Comparison of ENCODE assay signal across 8 cellular contexts in genomic region chr16:29973384-29974246, GRCh38. TPM values are rescaled to one million over a fixed set of nuclear protein-coding genes. Genes with fewer than 3 reads are reported as not detected.
DNase-seq lines count a peak whose midpoint lies in the region; ATAC-seq and TF ChIP-seq lines count a peak whose summit lies in the region.

TSS of gene TAOK2 (plus strand) at chr16:29973868. CDS start at chr16:29977773, 3,905 bp downstream.

- peak within 1 kb of the TSS; percentile 74 for H3K27ac ChIP-seq in colonic mucosa

- peak within 1 kb of the TSS; percentile 92 to 96 for H3K9ac ChIP-seq in colonic mucosa (ENCODE audit: low read depth in 2 of 2, low read length in 2 of 2)

- peak; percentile 92 for ATAC-seq in GM19351 (IDR thresholded peaks at IDR 0.05; ENCODE audit: unreplicated experiment)
- ATAC-seq in HG03521 (IDR thresholded peaks at IDR 0.05; ENCODE audit: unreplicated experiment) = peak; percentile 95
- ATAC-seq in left colon = peak; percentile 96

- DNase-seq in C1 segment of cervical spinal cord (lab: John Stamatoyannopoulos, UW) = peak; percentile 79 to 100 (median 99)
- peak; percentile 99 for DNase-seq in NCI-H69 (lab: John Stamatoyannopoulos, UW)
- peak; percentile 99 for DNase-seq in activated CD4-positive, alpha-beta T cell treated with anti-CD3 and anti-CD28 coated beads, Interleukin-2, amount 10 ng/mL, durations not matched to agents 24 days and 14 days
- DNase-seq in colonic mucosa = peak; percentile 97
- peak; percentile 96 to 98 for DNase-seq in left colon
- DNase-seq in stimulated activated CD4-positive, alpha-beta T cell treated with anti-CD3 and anti-CD28 coated beads, Interleukin-1b, Interleukin-23, amount 100 ng/mL, for 4 hours (ENCODE audit: low read depth in 2 of 2) = peak; percentile 86 to 91

- peak within 1 kb of the TSS; percentile 75 for H3K4me3 ChIP-seq in colonic mucosa

- H3K27me3 Mint-ChIP-seq in activated CD4-positive, alpha-beta T cell treated with anti-CD3 and anti-CD28 coated beads, Interleukin-2, amount 10 ng/mL, durations not matched to agents 24 days and 14 days = no peaks in the 10 kb centered on the region

- peaks cover 11% of the 10 kb centered on the region for H3K36me3 ChIP-seq in colonic mucosa

- intact Hi-C loops in activated CD4-positive, alpha-beta T cell treated with anti-CD3 and anti-CD28 coated beads, Interleukin-2, amount 10 ng/mL, durations not matched to agents 24 days and 14 days (cut with micrococcal nuclease) = loop anchor here (1.0 to 10.0 kb wide), 5 partner anchors 11 to 157 kb away; partner anchors contain the start of genes CDIPT, INO80E, KCTD13 and PAGR1
- intact Hi-C loops in colonic mucosa (cut with DNase I) (no loop called here), left colon (cut with DNase I, micrococcal nuclease) (loop anchor here in 1 of 2 donors (10.0 kb wide), 1 partner anchor 49 kb away; the partner anchor contains the start of gene KCTD13)

- H3K9me3 ChIP-seq in colonic mucosa = no peaks in the 10 kb centered on the region

- H3K4me1 ChIP-seq in colonic mucosa = peaks cover 17% of the 10 kb centered on the region

- TF ChIP-seq CTCF in colonic mucosa (IDR thresholded peaks at IDR 0.05) = no peak

- H3K4me1 Mint-ChIP-seq in activated CD4-positive, alpha-beta T cell treated with anti-CD3 and anti-CD28 coated beads, Interleukin-2, amount 10 ng/mL, durations not matched to agents 24 days and 14 days = peaks cover 30% of the 10 kb centered on the region

- H3K4me3 Mint-ChIP-seq in activated CD4-positive, alpha-beta T cell treated with anti-CD3 and anti-CD28 coated beads, Interleukin-2, amount 10 ng/mL, durations not matched to agents 24 days and 14 days = peak within 1 kb of the TSS; percentile 91

- H3K36me3 Mint-ChIP-seq in activated CD4-positive, alpha-beta T cell treated with anti-CD3 and anti-CD28 coated beads, Interleukin-2, amount 10 ng/mL, durations not matched to agents 24 days and 14 days (ENCODE audit: low read depth) = peaks cover 27% of the 10 kb centered on the region

- peak within 1 kb of the TSS; percentile 95 for H3K27ac Mint-ChIP-seq in activated CD4-positive, alpha-beta T cell treated with anti-CD3 and anti-CD28 coated beads, Interleukin-2, amount 10 ng/mL, durations not matched to agents 24 days and 14 days

- H3K9me3 Mint-ChIP-seq in activated CD4-positive, alpha-beta T cell treated with anti-CD3 and anti-CD28 coated beads, Interleukin-2, amount 10 ng/mL, durations not matched to agents 24 days and 14 days = no peaks in the 10 kb centered on the region

- H3K27me3 ChIP-seq in colonic mucosa = no peaks in the 10 kb centered on the region

RNA-seq across cellular contexts. Expression of gene TAOK2, which starts in this region (rescaled TPM):
- 35.8 and 38.7 TPM in 2 replicates for total RNA-seq in activated CD4-positive, alpha-beta T cell treated with anti-CD3 and anti-CD28 coated beads, Interleukin-2, amount 10 ng/mL, durations not matched to agents 24 days and 14 days
- total RNA-seq in colonic mucosa (10 to 100 TPM; 37.4 to 62.3 TPM), left colon (10 to 100 TPM; 44.5 TPM)

Comparison
In these comparisons a context has a peak if more than half of its experiments do, and no peak if none do; other contexts are left out.
1. Peak in every context shown above with its lines: DNase-seq, ATAC-seq, H3K4me3 ChIP-seq and H3K27ac ChIP-seq.